In the genomic region with DNA sequence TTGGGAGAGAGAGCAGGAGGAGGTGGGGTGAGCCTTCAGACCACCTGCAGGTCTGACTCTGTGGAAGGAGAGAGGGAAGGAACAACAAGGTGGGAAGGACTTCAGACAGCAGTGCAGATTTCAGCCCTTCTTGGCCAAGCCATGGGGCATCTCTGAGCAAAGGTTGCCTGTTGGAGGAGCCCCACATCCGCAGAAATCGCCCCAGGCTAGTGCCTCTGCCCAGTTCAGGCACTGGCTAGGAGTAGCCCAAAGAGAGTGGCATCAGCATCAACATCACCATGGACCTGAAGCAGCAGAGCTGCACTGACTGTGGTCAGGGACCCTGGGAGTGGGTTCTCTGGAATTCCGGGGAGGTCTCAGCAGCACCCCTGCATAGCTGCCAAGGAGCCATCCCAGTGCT, we compare ENCODE assay signal across 27 cellular contexts. TPM values are rescaled to one million over a fixed set of nuclear protein-coding genes. Genes with fewer than 3 reads are reported as not detected.
DNase-seq lines count a peak whose midpoint lies in the region; ATAC-seq and TF ChIP-seq lines count a peak whose summit lies in the region.
"Had no signal": no experiment of that assay in that cellular context is flagged by ENCODE, and none has a peak within 500 bp of the region (broad histone marks: within the 10 kb centered on the region; RNA-seq: fewer than 3 reads in every experiment).

No MANE protein-coding gene starts in this region.

- H3K4me3 ChIP-seq in OCI-LY3 (ENCODE audit: low read length) (no peak overlapping the region), endodermal cell (ENCODE audit: low read length) (no peak overlapping the region)
- H3K4me3 ChIP-seq: PC-9, prostate gland, transverse colon had no signal

- no peak overlapping the region for H3K9ac ChIP-seq in OCI-LY3 (ENCODE audit: low read length)
- H3K9ac ChIP-seq in endodermal cell (ENCODE audit: extremely low read depth, low read length, poor library complexity, severe bottlenecking): no peak overlapping the region

- H3K27me3 Mint-ChIP-seq in activated CD4-positive, alpha-beta T cell treated with anti-CD3 and anti-CD28 coated beads for 36 hours: peaks cover 2% of the 10 kb centered on the region
- H3K27me3 Mint-ChIP-seq in endodermal cell (ENCODE audit: insufficient read depth): no peaks in the 10 kb centered on the region

- no peaks in the 10 kb centered on the region for H3K36me3 ChIP-seq in OCI-LY3 (replicated peaks; ENCODE audit: low read depth, low read length)
- H3K36me3 ChIP-seq in endodermal cell (ENCODE audit: control insufficient read depth, insufficient read depth, low read length): no peaks in the 10 kb centered on the region
- H3K36me3 ChIP-seq: prostate gland, transverse colon had no signal

- H3K27ac Mint-ChIP-seq in activated CD4-positive, alpha-beta T cell treated with anti-CD3 and anti-CD28 coated beads for 36 hours: no peak overlapping the region
- H3K27ac Mint-ChIP-seq in endodermal cell: no peak overlapping the region
- H3K27ac Mint-ChIP-seq: T-helper 2 cell treated with Interferon-gamma antibody and Interleukin-4, amounts not matched to agents 5 μg/mL and 100 μg/mL, for 36 hours had no signal

- intact Hi-C loops in activated CD4-positive, alpha-beta T cell treated with anti-CD3 and anti-CD28 coated beads for 36 hours (cut with DNase I, micrococcal nuclease): no loop called here
- intact Hi-C loops in sciatic nerve (cut with DNase I): no loop called here

- H3K4me1 Mint-ChIP-seq in activated CD4-positive, alpha-beta T cell treated with anti-CD3 and anti-CD28 coated beads for 36 hours: peaks cover 62% of the 10 kb centered on the region
- H3K4me1 Mint-ChIP-seq in endodermal cell: peaks cover 8% of the 10 kb centered on the region

- H3K27ac ChIP-seq in OCI-LY3 (ENCODE audit: low read length) (no peak overlapping the region), endodermal cell (ENCODE audit: low read depth, low read length) (no peak overlapping the region)
- H3K27ac ChIP-seq: PC-9, prostate gland, transverse colon had no signal

- POLR2A ChIA-PET in activated CD4-positive, alpha-beta T cell treated with anti-CD3 and anti-CD28 coated beads for 36 hours (lab: Charles Lee): no interaction called here

- H4K20me1 ChIP-seq in OCI-LY3 (ENCODE audit: insufficient read depth, low read length): no peaks in the 10 kb centered on the region

- no peak for ATAC-seq in activated CD4-positive, alpha-beta T cell treated with anti-CD3 and anti-CD28 coated beads for 36 hours
- ATAC-seq in sciatic nerve (no peak), HG03442 (IDR thresholded peaks at IDR 0.05; ENCODE audit: unreplicated experiment) (no peak), left lobe of liver (no peak)
- ATAC-seq: left ventricle myocardium superior had no signal

- H3K27me3 ChIP-seq in OCI-LY3 (ENCODE audit: low read depth, low read length) (no peaks in the 10 kb centered on the region), endodermal cell (ENCODE audit: control insufficient read depth, insufficient read depth, low read length, poor library complexity, severe bottlenecking) (no peaks in the 10 kb centered on the region)

- no peak for TF ChIP-seq CTCF in OCI-LY3 (IDR thresholded peaks at IDR 0.05; ENCODE audit: low read depth, low read length)
- no peak for TF ChIP-seq CTCF in endodermal cell (conservative IDR thresholded peaks at IDR 0.05)

- no peak overlapping the region for H2AFZ ChIP-seq in OCI-LY3 (ENCODE audit: low read depth, low read length)
- H2AFZ ChIP-seq: PC-9 had no signal

- no peaks in the 10 kb centered on the region for H3K9me3 Mint-ChIP-seq in activated CD4-positive, alpha-beta T cell treated with anti-CD3 and anti-CD28 coated beads for 36 hours (ENCODE audit: low read depth)
- no peaks in the 10 kb centered on the region for H3K9me3 Mint-ChIP-seq in endodermal cell
- H3K9me3 Mint-ChIP-seq: naive B cell; T-helper 2 cell treated with Interferon-gamma antibody and Interleukin-4, amounts not matched to agents 5 μg/mL and 100 μg/mL, for 36 hours had no signal

- H3K9me3 ChIP-seq in OCI-LY3 (ENCODE audit: insufficient read depth, low read length) (no peaks in the 10 kb centered on the region), endodermal cell (ENCODE audit: control insufficient read depth, low read length) (no peaks in the 10 kb centered on the region)
- H3K9me3 ChIP-seq: prostate gland, transverse colon had no signal

- H3K4me3 Mint-ChIP-seq in activated CD4-positive, alpha-beta T cell treated with anti-CD3 and anti-CD28 coated beads for 36 hours: no peak overlapping the region
- H3K4me3 Mint-ChIP-seq in endodermal cell: no peak overlapping the region
- H3K4me3 Mint-ChIP-seq: naive B cell; T-helper 2 cell treated with Interferon-gamma antibody and Interleukin-4, amounts not matched to agents 5 μg/mL and 100 μg/mL, for 36 hours had no signal

- 87 to 100% methylated on average over 3 of the region's 3 CpGs for WGBS in endodermal cell (ENCODE audit: insufficient coverage in 1 of 2, insufficient read length in 1 of 2), 2 experiments

- H3K36me3 Mint-ChIP-seq in activated CD4-positive, alpha-beta T cell treated with anti-CD3 and anti-CD28 coated beads for 36 hours (ENCODE audit: low read depth): peaks cover 11% of the 10 kb centered on the region
- no peaks in the 10 kb centered on the region for H3K36me3 Mint-ChIP-seq in endodermal cell (ENCODE audit: low read depth)
- H3K36me3 Mint-ChIP-seq: naive B cell had no signal

- H3K4me1 ChIP-seq in OCI-LY3 (ENCODE audit: low read length) (peaks cover 37% of the 10 kb centered on the region), endodermal cell (ENCODE audit: control insufficient read depth, insufficient read depth, low read length) (no peaks in the 10 kb centered on the region)
- H3K4me1 ChIP-seq: prostate gland had no signal

- CTCF ChIA-PET in activated CD4-positive, alpha-beta T cell treated with anti-CD3 and anti-CD28 coated beads for 36 hours (lab: Charles Lee): interaction anchor here (1.3 to 1.4 kb wide), 2 partner anchors 9 to 73 kb away, joined by 3 to 6 read pairs; no protein-coding TSS in a partner anchor

- peak overlapping the region; percentile 16; the same call in 1 of the 2 replicates for H3K4me2 ChIP-seq in OCI-LY3 (ENCODE audit: low read length)
- H3K4me2 ChIP-seq: PC-9 had no signal

- DNase-seq in activated CD4-positive, alpha-beta T cell treated with anti-CD3 and anti-CD28 coated beads for 36 hours: peak; percentile 3
- DNase-seq in activated CD4-positive, alpha-beta T cell treated with anti-CD3 and anti-CD28 coated beads for 1 hour: no peak
- DNase-seq in endodermal cell (peak; percentile 22), sciatic nerve (ENCODE audit: low spot score) (peak; percentile 33), left lobe of liver (ENCODE audit: low spot score) (no peak), EL (no peak)
- DNase-seq: 8988T; activated CD4-positive, alpha-beta T cell treated with anti-CD3 and anti-CD28 coated beads for 48 hours; Calu3; central memory CD4-positive, alpha-beta T cell; DMS79; GF-D8; left ventricle myocardium superior; midbrain; naive B cell; NCI-H1417 treated with DMSO at 0.1 percent for 48 hours; NCI-H2029 treated with DMSO at 0.1 percent for 48 hours; NCI-H2227 treated with DMSO at 0.1 percent for 48 hours; NCI-H526 treated with DMSO at 0.1 percent for 48 hours; PC-9; Right ventricle myocardium superior; stimulated activated CD4-positive, alpha-beta T cell treated with anti-CD3 and anti-CD28 coated beads, Interleukin-4, amount 100 ng/mL, for 24 hours; transverse colon had no signal

- H3K79me2 ChIP-seq in OCI-LY3 (ENCODE audit: low read length): no peaks in the 10 kb centered on the region

RNA-seq across cellular contexts. Expression of gene GPR55, which starts 10.2 kb away (rescaled TPM):
- 1 to 10 TPM; 3.6 to 4.0 TPM for total RNA-seq in activated CD4-positive, alpha-beta T cell treated with anti-CD3 and anti-CD28 coated beads for 36 hours
- 1 to 10 TPM; 2.6 to 7.5 TPM for total RNA-seq in endodermal cell
- polyA plus RNA-seq in endodermal cell (2013, experiment 1 of 2): 0.64 TPM
- polyA plus RNA-seq in endodermal cell (2013, experiment 2 of 2): 0.21 TPM
- total RNA-seq in sciatic nerve: 0.18 TPM
- total RNA-seq in left lobe of liver: not detected
- total RNA-seq: Calu3, left ventricle myocardium superior, PC-9, Right ventricle myocardium superior had no signal

RNA-seq across cellular contexts. Expression of gene ITM2C, which starts 50.1 kb away (rescaled TPM):
- total RNA-seq in activated CD4-positive, alpha-beta T cell treated with anti-CD3 and anti-CD28 coated beads for 36 hours: 10 to 100 TPM; 29.6 to 32.9 TPM
- 100 to 1,000 TPM; 208 to 269 TPM for total RNA-seq in endodermal cell
- polyA plus RNA-seq in endodermal cell (2013, experiment 1 of 2): 239 TPM
- 230 TPM for polyA plus RNA-seq in endodermal cell (2013, experiment 2 of 2)
- 136 TPM for total RNA-seq in sciatic nerve
- total RNA-seq in left lobe of liver: 14.2 TPM

Comparison
In these comparisons a context has a peak if more than half of its experiments do, and no peak if none do; other contexts are left out.
1. DNase-seq: peak in activated CD4-positive, alpha-beta T cell treated with anti-CD3 and anti-CD28 coated beads for 36 hours (single experiment), endodermal cell (single experiment) and sciatic nerve (single experiment); none in activated CD4-positive, alpha-beta T cell treated with anti-CD3 and anti-CD28 coated beads for 1 hour (single experiment), left lobe of liver (single experiment) and EL (single experiment).